Comparison of ENCODE assay signal across 9 cellular contexts in the genomic region with DNA sequence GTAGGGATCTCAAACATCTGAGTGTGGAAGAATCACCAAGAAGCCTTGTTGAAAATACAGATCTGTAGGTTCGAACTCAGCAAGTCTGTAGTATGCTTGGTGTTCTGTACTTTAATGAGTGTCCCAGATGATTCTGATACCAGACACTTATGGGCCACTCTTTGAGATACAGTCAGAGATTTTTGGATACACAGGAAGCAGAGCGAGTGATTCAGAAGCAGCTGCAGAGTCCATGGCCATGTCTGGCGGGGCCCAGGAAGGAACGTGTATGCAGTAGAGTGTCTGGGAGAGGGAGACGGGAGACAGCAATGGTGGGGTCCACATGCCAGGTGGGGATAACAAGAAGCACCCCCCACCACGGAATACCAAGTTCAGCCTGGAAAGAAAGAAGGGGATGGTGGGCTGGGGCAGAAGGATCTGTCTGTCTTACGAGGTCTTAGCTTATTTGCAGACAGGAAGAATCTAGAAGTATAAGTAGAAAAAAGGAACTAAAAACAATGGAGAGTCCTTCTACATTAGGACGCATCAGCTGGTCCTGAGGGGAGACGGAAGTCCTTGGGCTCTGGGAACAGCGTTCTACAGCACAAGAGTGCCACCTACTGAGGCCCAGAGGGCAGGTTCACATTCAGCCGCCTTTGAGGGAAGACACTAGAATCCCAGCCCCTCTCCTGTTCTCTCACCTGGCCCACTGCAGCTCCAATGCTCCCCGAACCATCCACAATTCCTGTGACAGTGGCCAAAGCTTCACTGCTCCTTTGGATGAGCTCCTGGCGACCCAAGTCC. TPM values are rescaled to one million over a fixed set of nuclear protein-coding genes. Genes with fewer than 3 reads are reported as not detected.
A peak's percentile ranks its signal among the peaks of the same experiment; 100 is the strongest.
DNase-seq lines count a peak whose midpoint lies in the region; ATAC-seq, FAIRE-seq and TF ChIP-seq lines count a peak whose summit lies in the region.
"Had no signal": no experiment of that assay in that cellular context is flagged by ENCODE, and none has a peak within 500 bp of the region (broad histone marks: within the 10 kb centered on the region; RNA-seq: fewer than 3 reads in every experiment).

No MANE protein-coding gene starts in this region.

- no peak overlapping the region for H3K9ac ChIP-seq in kidney (ENCODE audit: low read length in 2 of 2)

- TF ChIP-seq CTCF in astrocyte of the cerebellum (IDR thresholded peaks at IDR 0.05; ENCODE audit: low read depth, low read length, missing control alignments) (peak; percentile 58), kidney (IDR thresholded peaks at IDR 0.05; ENCODE audit: borderline replicate concordance, extremely low read depth, insufficient read depth) (peak; percentile 48)

- no peak for FAIRE-seq in kidney (lab: Jason Lieb, UNC)
- FAIRE-seq: A204.1 had no signal

- peak; percentile 37 for DNase-seq in DMS 273 (lab: John Stamatoyannopoulos, UW; ENCODE audit: unreplicated experiment)
- no peak for DNase-seq in DMS 273 treated with DMSO at 0.1 percent for 48 hours (lab: John Stamatoyannopoulos, UW)
- peak; percentile 41 for DNase-seq in NCI-H1105 treated with DMSO at 0.1 percent for 48 hours (lab: John Stamatoyannopoulos, UW)
- no peak for DNase-seq in astrocyte of the cerebellum (ENCODE audit: low read depth)
- no peak for DNase-seq in kidney
- no peak for DNase-seq in posterior vena cava (ENCODE audit: low spot score)

- in situ Hi-C loops in astrocyte of the cerebellum (cut with HindIII; ENCODE audit: low sequenced_read_pairs) = no loop called here

- no peaks in the 10 kb centered on the region for H3K9me3 ChIP-seq in kidney (ENCODE audit: control insufficient read depth in 1 of 2, low read length in 2 of 2)

- no peak for ATAC-seq in GM19467 (IDR thresholded peaks at IDR 0.05; ENCODE audit: unreplicated experiment)
- no peak for ATAC-seq in GM19397 (IDR thresholded peaks at IDR 0.05; ENCODE audit: unreplicated experiment)

- no peaks in the 10 kb centered on the region for H3K4me1 ChIP-seq in kidney (ENCODE audit: control insufficient read depth in 1 of 2, insufficient read depth in 1 of 2, low read depth in 1 of 2, low read length in 2 of 2)

- no peak overlapping the region for H3K27ac ChIP-seq in kidney (ENCODE audit: low read depth in 2 of 2, low read length in 2 of 2)

- intact Hi-C loops in kidney (cut with DNase I) (no loop called here), posterior vena cava (cut with DNase I) (loop anchor here in 1 of 2 donors (5.0 kb wide), 1 partner anchor 466 kb away; no protein-coding TSS in a partner anchor)

- no peak overlapping the region for H3K4me3 ChIP-seq in astrocyte of the cerebellum (ENCODE audit: low read depth, low read length)
- H3K4me3 ChIP-seq in kidney (ENCODE audit: low read length in 2 of 2) = no peak overlapping the region

- H3K36me3 ChIP-seq in kidney (ENCODE audit: control insufficient read depth in 1 of 2, insufficient read depth in 2 of 2, low read length in 2 of 2) = peaks cover 0 to 7% of the 10 kb centered on the region in 2 donors

RNA-seq across cellular contexts. Expression of a gene that starts 55.4 kb away (rescaled TPM):
- total RNA-seq in kidney (50.3 TPM), posterior vena cava (10 to 100 TPM; 50.7 to 59.0 TPM)
- 19.5 TPM for polyA plus RNA-seq in kidney (ENCODE audit: insufficient read depth, low read depth, low replicate concordance)

Comparison
In these comparisons a context has a peak if more than half of its experiments do, and no peak if none do; other contexts are left out.
1. DNase-seq: peak in DMS 273 (single experiment) and NCI-H1105 treated with DMSO at 0.1 percent for 48 hours (single experiment); none in DMS 273 treated with DMSO at 0.1 percent for 48 hours (single experiment), astrocyte of the cerebellum (single experiment), kidney (single experiment) and posterior vena cava (single experiment).